In genomic region chr9:806285-807156, GRCh38 we compare ENCODE assay signal across 9 cellular contexts. TPM values are rescaled to one million over a fixed set of nuclear protein-coding genes. Genes with fewer than 3 reads are reported as not detected.
DNase-seq lines count a peak whose midpoint lies in the region; ATAC-seq, FAIRE-seq and TF ChIP-seq lines count a peak whose summit lies in the region.
"Had no signal": no experiment of that assay in that cellular context is flagged by ENCODE, and none has a peak within 500 bp of the region (broad histone marks: within the 10 kb centered on the region; RNA-seq: fewer than 3 reads in every experiment).

No MANE protein-coding gene starts in this region.

- H3K4me1 Mint-ChIP-seq in HFFc6 (ENCODE audit: low read depth) (peaks cover 49% of the 10 kb centered on the region), neural progenitor cell (no peaks in the 10 kb centered on the region)
- H3K4me1 Mint-ChIP-seq in T-helper 2 cell treated with Interferon-gamma antibody and Interleukin-4, amounts not matched to agents 5 μg/mL and 100 μg/mL, for 36 hours (ENCODE audit: low read depth) = peaks cover 3% of the 10 kb centered on the region

- intact Hi-C loops in esophagus squamous epithelium (cut with DNase I) = no loop called here

- H3K4me1 ChIP-seq in esophagus squamous epithelium = peaks cover 0 to 42% (median 0%) of the 10 kb centered on the region in 3 donors
- H3K4me1 ChIP-seq in neural progenitor cell = no peaks in the 10 kb centered on the region

- no peaks in the 10 kb centered on the region for H3K36me3 ChIP-seq in esophagus squamous epithelium
- H3K36me3 ChIP-seq in neural progenitor cell = no peaks in the 10 kb centered on the region

- no peak for TF ChIP-seq POLR2A in esophagus squamous epithelium (IDR thresholded peaks at IDR 0.05)

- H3K4me3 ChIP-seq in esophagus squamous epithelium = no peak overlapping the region
- no peak overlapping the region for H3K4me3 ChIP-seq in neural progenitor cell

- H2AFZ ChIP-seq in neural progenitor cell (replicated peaks) = no peak overlapping the region

- no peaks in the 10 kb centered on the region for H4K20me1 ChIP-seq in neural progenitor cell (ENCODE audit: low read depth)

- no peaks in the 10 kb centered on the region for H3K79me2 ChIP-seq in neural progenitor cell (ENCODE audit: low read depth)

- no peak overlapping the region for H3K9ac ChIP-seq in neural progenitor cell

- no peak for ATAC-seq in GM18502 (IDR thresholded peaks at IDR 0.05; ENCODE audit: poor library complexity, unreplicated experiment)
- ATAC-seq: T-cell had no signal

- H3K4me2 ChIP-seq in neural progenitor cell = no peak overlapping the region

- H3K27ac ChIP-seq in esophagus squamous epithelium = no peak overlapping the region
- no peak overlapping the region for H3K27ac ChIP-seq in neural progenitor cell

- FAIRE-seq in D721Med (lab: Jason Lieb, UNC) = peak; percentile 56

- H3K9me3 ChIP-seq in esophagus squamous epithelium (no peaks in the 10 kb centered on the region), neural progenitor cell (ENCODE audit: low read depth) (no peaks in the 10 kb centered on the region)

- 46 to 51% methylated on average over 8 of the region's 8 CpGs for whole genome bisulfite sequencing in esophagus squamous epithelium, 2 donors

- H3K27me3 Mint-ChIP-seq in HFFc6 (ENCODE audit: insufficient read depth) (peaks cover 2% of the 10 kb centered on the region), neural progenitor cell (ENCODE audit: insufficient read depth, low read depth) (peaks cover 7% of the 10 kb centered on the region)
- H3K27me3 Mint-ChIP-seq in T-helper 2 cell treated with Interferon-gamma antibody and Interleukin-4, amounts not matched to agents 5 μg/mL and 100 μg/mL, for 36 hours (ENCODE audit: low read depth) = peaks cover 21% of the 10 kb centered on the region

- H3K4me3 Mint-ChIP-seq in HFFc6 = no peak overlapping the region
- H3K4me3 Mint-ChIP-seq in neural progenitor cell = no peak overlapping the region
- no peak overlapping the region for H3K4me3 Mint-ChIP-seq in T-helper 2 cell treated with Interferon-gamma antibody and Interleukin-4, amounts not matched to agents 5 μg/mL and 100 μg/mL, for 36 hours
- H3K4me3 Mint-ChIP-seq: T-cell had no signal

- H3K27me3 ChIP-seq in esophagus squamous epithelium (no peaks in the 10 kb centered on the region), neural progenitor cell (no peaks in the 10 kb centered on the region)

- DNase-seq in D721Med (ENCODE audit: insufficient read length, low spot score) (no peak), HFFc6 (peak; percentile 25), RKO (ENCODE audit: low spot score) (peak; percentile 60), esophagus squamous epithelium (lab: John Stamatoyannopoulos, UW) (no peak), neural progenitor cell (ENCODE audit: low spot score) (peak; percentile 49), NCI-H526 treated with DMSO at 0.1 percent for 48 hours (lab: John Stamatoyannopoulos, UW) (no peak)
- no peak for DNase-seq in T-helper 2 cell treated with Interferon-gamma antibody and Interleukin-4, amounts not matched to agents 5 μg/mL and 100 μg/mL, for 36 hours (ENCODE audit: low spot score)

- H3K9me3 Mint-ChIP-seq in HFFc6 (no peaks in the 10 kb centered on the region), neural progenitor cell (peaks cover 1% of the 10 kb centered on the region)
- H3K9me3 Mint-ChIP-seq in T-helper 2 cell treated with Interferon-gamma antibody and Interleukin-4, amounts not matched to agents 5 μg/mL and 100 μg/mL, for 36 hours = no peaks in the 10 kb centered on the region
- H3K9me3 Mint-ChIP-seq: T-cell had no signal

- H3K36me3 Mint-ChIP-seq in HFFc6 (ENCODE audit: low read depth) = no peaks in the 10 kb centered on the region
- H3K36me3 Mint-ChIP-seq in neural progenitor cell = no peaks in the 10 kb centered on the region
- H3K36me3 Mint-ChIP-seq in T-helper 2 cell treated with Interferon-gamma antibody and Interleukin-4, amounts not matched to agents 5 μg/mL and 100 μg/mL, for 36 hours (ENCODE audit: low read depth) = no peaks in the 10 kb centered on the region
- H3K36me3 Mint-ChIP-seq: T-cell had no signal

- no peaks in the 10 kb centered on the region for H3F3A ChIP-seq in neural progenitor cell (ENCODE audit: low read depth)

- TF ChIP-seq CTCF in D721Med (IDR thresholded peaks at IDR 0.05; ENCODE audit: insufficient read depth, missing control alignments) = peak; percentile 64
- TF ChIP-seq CTCF in HFFc6 (IDR thresholded peaks at IDR 0.05) = peak; percentile 89
- TF ChIP-seq CTCF in esophagus squamous epithelium (IDR thresholded peaks at IDR 0.05) = peak; percentile 24 to 74 (median 54)
- TF ChIP-seq CTCF in neural progenitor cell (IDR thresholded peaks at IDR 0.05) = peak; percentile 71

- H3K27ac Mint-ChIP-seq in HFFc6 (no peak overlapping the region), neural progenitor cell (no peak overlapping the region)
- no peak overlapping the region for H3K27ac Mint-ChIP-seq in T-helper 2 cell treated with Interferon-gamma antibody and Interleukin-4, amounts not matched to agents 5 μg/mL and 100 μg/mL, for 36 hours
- H3K27ac Mint-ChIP-seq: T-cell had no signal

RNA-seq across cellular contexts. Expression of gene DMRT1, which starts 35.0 kb away (rescaled TPM):
- not detected for total RNA-seq in HFFc6 (2021; fragmentation: NEBNext Ultra II Directional; extraction: Animal tissue kit (Norgen Biotek cat#: 25700))
- total RNA-seq in esophagus squamous epithelium = not detected
- total RNA-seq in neural progenitor cell (ENCODE audit: low replicate concordance) = 0.09 TPM in 1 of 2 replicates, not detected in the other
- total RNA-seq: T-cell had no signal

Comparison
In these comparisons a context has a peak if more than half of its experiments do, and no peak if none do; other contexts are left out.
1. DNase-seq: peak in HFFc6 (single experiment), RKO (single experiment) and neural progenitor cell (single experiment); none in D721Med (single experiment), esophagus squamous epithelium (single experiment), NCI-H526 treated with DMSO at 0.1 percent for 48 hours (single experiment) and T-helper 2 cell treated with Interferon-gamma antibody and Interleukin-4, amounts not matched to agents 5 μg/mL and 100 μg/mL, for 36 hours (single experiment).
2. Peak in every context shown above with its lines, with median percentiles within 50 percentile points of each other: CTCF ChIP-seq.